In the genomic region with DNA sequence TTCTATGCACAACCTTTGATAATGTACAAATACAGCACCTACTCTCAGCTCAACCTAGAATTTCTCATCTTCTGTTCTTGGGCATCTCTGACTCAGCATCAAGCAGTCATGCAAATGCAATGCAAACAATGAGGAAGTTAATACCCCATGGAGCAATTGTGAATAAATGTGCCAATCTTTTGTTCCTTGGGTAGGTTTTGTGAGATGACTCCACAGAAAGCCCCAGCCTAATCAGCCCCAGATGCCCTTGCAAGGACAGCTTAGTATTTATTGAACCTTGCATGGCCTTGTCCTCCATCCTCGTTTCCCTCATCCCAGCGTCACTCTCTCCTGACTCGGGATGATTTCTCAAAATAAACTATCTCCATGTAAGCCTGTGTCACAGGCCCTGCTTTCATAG, we compare ENCODE assay signal across 11 cellular contexts.
DNase-seq lines count a peak whose midpoint lies in the region; ATAC-seq and TF ChIP-seq lines count a peak whose summit lies in the region.
"Had no signal": no experiment of that assay in that cellular context is flagged by ENCODE, and none has a peak within 500 bp of the region (broad histone marks: within the 10 kb centered on the region; RNA-seq: fewer than 3 reads in every experiment).

No MANE protein-coding gene starts in this region.

- no peak for TF ChIP-seq EP300 in sigmoid colon (IDR thresholded peaks at IDR 0.05)

- no peaks in the 10 kb centered on the region for H3K9me3 Mint-ChIP-seq in activated T-helper 17 cell treated with anti-CD3 and anti-CD28 coated beads, Interleukin-2, amount 50 U/mL, for 72 hours

- intact Hi-C loops in sigmoid colon (cut with DNase I), result no loop called here

- H3K4me3 ChIP-seq in ACC112 (ENCODE audit: low read depth, low read length), result no peak overlapping the region
- H3K4me3 ChIP-seq in iPS-20b (ENCODE audit: low read length), result 0 out of 2 replicates have a peak overlapping the region, but pooled peaks have one; percentile 5
- H3K4me3 ChIP-seq in sigmoid colon, result no peak overlapping the region

- no peak overlapping the region for H3K4me3 Mint-ChIP-seq in activated T-helper 17 cell treated with anti-CD3 and anti-CD28 coated beads, Interleukin-2, amount 50 U/mL, for 72 hours
- H3K4me3 Mint-ChIP-seq: CD4-positive, alpha-beta memory T cell had no signal

- no peaks in the 10 kb centered on the region for H3K27me3 Mint-ChIP-seq in activated T-helper 17 cell treated with anti-CD3 and anti-CD28 coated beads, Interleukin-2, amount 50 U/mL, for 72 hours
- H3K27me3 Mint-ChIP-seq: CD4-positive, alpha-beta memory T cell had no signal

- TF ChIP-seq POLR2A in sigmoid colon (IDR thresholded peaks at IDR 0.05), result no peak

- H3K27ac ChIP-seq in ACC112 (ENCODE audit: low read depth, low read length), result peak overlapping the region; percentile 97
- H3K27ac ChIP-seq in iPS-20b (ENCODE audit: low read length), result peak overlapping the region; percentile 29
- H3K27ac ChIP-seq in sigmoid colon, result peak overlapping the region in 1 of 4 donors; percentile 29

- peak overlapping the region; percentile 62 for H3K9ac ChIP-seq in iPS-20b (ENCODE audit: low read depth, low read length)

- H2AFZ ChIP-seq in ACC112 (ENCODE audit: low read length, unreplicated experiment), result peak overlapping the region; percentile 14

- H3K79me2 ChIP-seq in ACC112 (ENCODE audit: control insufficient read depth, insufficient read depth, low read length, unreplicated experiment), result no peaks in the 10 kb centered on the region

- no peak for TF ChIP-seq CTCF in sigmoid colon (IDR thresholded peaks at IDR 0.05)

- H3K27me3 ChIP-seq in ACC112 (ENCODE audit: insufficient read depth, low read length) (no peaks in the 10 kb centered on the region), iPS-20b (ENCODE audit: insufficient read depth, low read length) (no peaks in the 10 kb centered on the region), sigmoid colon (no peaks in the 10 kb centered on the region)

- no peaks in the 10 kb centered on the region for H3K9me3 ChIP-seq in iPS-20b (ENCODE audit: insufficient read depth, low read depth, low read length)
- no peaks in the 10 kb centered on the region for H3K9me3 ChIP-seq in sigmoid colon

- peaks cover 5% of the 10 kb centered on the region for H3K4me1 Mint-ChIP-seq in activated T-helper 17 cell treated with anti-CD3 and anti-CD28 coated beads, Interleukin-2, amount 50 U/mL, for 72 hours

- no peak for ATAC-seq in activated T-helper 17 cell treated with anti-CD3 and anti-CD28 coated beads, Interleukin-2, amount 50 U/mL, for 72 hours (replicated peaks)
- no peak for ATAC-seq in HG02884 (IDR thresholded peaks at IDR 0.05; ENCODE audit: unreplicated experiment)

- H3K36me3 Mint-ChIP-seq in activated T-helper 17 cell treated with anti-CD3 and anti-CD28 coated beads, Interleukin-2, amount 50 U/mL, for 72 hours (ENCODE audit: low read depth), result no peaks in the 10 kb centered on the region
- H3K36me3 Mint-ChIP-seq: CD4-positive, alpha-beta memory T cell had no signal

- DNase-seq in HT-29 (ENCODE audit: low spot score), result peak; percentile 30
- DNase-seq in amniotic epithelial cell (ENCODE audit: low read depth), result peak; percentile 91
- no peak for DNase-seq in activated CD4-positive, alpha-beta T cell treated with anti-CD3 and anti-CD28 coated beads for 4 hours
- no peak for DNase-seq in sigmoid colon
- DNase-seq: CD4-positive, alpha-beta memory T cell; central memory CD4-positive, alpha-beta T cell; NCI-H2227 treated with DMSO at 0.1 percent for 48 hours had no signal

- H3K36me3 ChIP-seq in ACC112 (ENCODE audit: insufficient read depth, low read length), result no peaks in the 10 kb centered on the region
- H3K36me3 ChIP-seq in iPS-20b (ENCODE audit: insufficient read depth, low read depth, low read length), result no peaks in the 10 kb centered on the region
- no peaks in the 10 kb centered on the region for H3K36me3 ChIP-seq in sigmoid colon

- peaks cover 53% of the 10 kb centered on the region for H3K4me1 ChIP-seq in ACC112 (ENCODE audit: control insufficient read depth, insufficient read depth, low read length, unreplicated experiment)
- H3K4me1 ChIP-seq in iPS-20b (ENCODE audit: insufficient read depth, low read length), result peaks cover 31% of the 10 kb centered on the region; the same call in 1 of the 2 replicates
- H3K4me1 ChIP-seq in sigmoid colon, result no peaks in the 10 kb centered on the region

- 67 to 86% methylated on average over 3 of the region's 3 CpGs for WGBS in sigmoid colon, 2 donors

- H3K27ac Mint-ChIP-seq in activated T-helper 17 cell treated with anti-CD3 and anti-CD28 coated beads, Interleukin-2, amount 50 U/mL, for 72 hours, result no peak overlapping the region

Comparison
In these comparisons a context has a peak if more than half of its experiments do, and no peak if none do; other contexts are left out.
1. DNase-seq: peak in HT-29 (single experiment) and amniotic epithelial cell (single experiment); none in activated CD4-positive, alpha-beta T cell treated with anti-CD3 and anti-CD28 coated beads for 4 hours (0 of 2) and sigmoid colon (single experiment).